26 cellular contexts compared by ENCODE assay signal in genomic region chr3:86845731-86846130, GRCh38.
"Had no signal": no experiment of that assay in that cellular context is flagged by ENCODE, and none has a peak within 500 bp of the region (broad histone marks: within the 10 kb centered on the region; RNA-seq: fewer than 3 reads in every experiment).

No MANE protein-coding gene starts in this region.

- H3K27ac Mint-ChIP-seq: activated CD4-positive, alpha-beta T cell treated with anti-CD3 and anti-CD28 coated beads for 36 hours; activated CD8-positive, alpha-beta memory T cell treated with anti-CD3 and anti-CD28 coated beads, Interleukin-2, amount 10 ng/mL, durations not matched to agents 7 days and 5 days; activated CD8-positive, alpha-beta T cell treated with anti-CD3 and anti-CD28 coated beads, Interleukin-2, amount 10 ng/mL, durations not matched to agents 7 days and 5 days; activated naive CD4-positive, alpha-beta T cell treated with anti-CD3 and anti-CD28 coated beads, Interleukin-2, amount 50 U/mL, for 24 hours; activated naive CD8-positive, alpha-beta T cell treated with anti-CD3 and anti-CD28 coated beads, Interleukin-2, amount 50 U/mL, for 24 hours; activated T-helper 2 cell treated with anti-CD3 and anti-CD28 coated beads, Interferon-gamma antibody, Interleukin-2, Interleukin-4, amounts not matched to agents 10 μg/mL and 5 μg/mL and 100 μg/mL, durations not matched to agents 14 hours and 24 hours and 36 hours; naive thymus-derived CD8-positive, alpha-beta T cell had no signal

- H3K9me3 Mint-ChIP-seq: activated T-helper 2 cell treated with anti-CD3 and anti-CD28 coated beads, Interferon-gamma antibody, Interleukin-2, Interleukin-4, amounts not matched to agents 10 μg/mL and 5 μg/mL and 100 μg/mL, durations not matched to agents 14 hours and 24 hours and 36 hours had no signal

- H3K27me3 ChIP-seq: breast epithelium, esophagus muscularis mucosa, right atrium auricular region, testis, transverse colon had no signal

- H3K9me3 ChIP-seq: esophagus muscularis mucosa, psoas muscle, testis, transverse colon had no signal

- H3K4me1 Mint-ChIP-seq: activated CD4-positive, alpha-beta T cell treated with anti-CD3 and anti-CD28 coated beads for 36 hours; activated CD8-positive, alpha-beta memory T cell treated with anti-CD3 and anti-CD28 coated beads, Interleukin-2, amount 10 ng/mL, durations not matched to agents 7 days and 5 days; activated naive CD4-positive, alpha-beta T cell treated with anti-CD3 and anti-CD28 coated beads, Interleukin-2, amount 50 U/mL, for 24 hours; activated naive CD8-positive, alpha-beta T cell treated with anti-CD3 and anti-CD28 coated beads, Interleukin-2, amount 50 U/mL, for 24 hours; naive thymus-derived CD8-positive, alpha-beta T cell had no signal

- H3K36me3 Mint-ChIP-seq: activated CD8-positive, alpha-beta memory T cell treated with anti-CD3 and anti-CD28 coated beads, Interleukin-2, amount 10 ng/mL, durations not matched to agents 7 days and 5 days; activated naive CD4-positive, alpha-beta T cell treated with anti-CD3 and anti-CD28 coated beads, Interleukin-2, amount 50 U/mL, for 24 hours; naive thymus-derived CD8-positive, alpha-beta T cell had no signal

- H3K27me3 Mint-ChIP-seq: activated CD4-positive, alpha-beta T cell treated with anti-CD3 and anti-CD28 coated beads for 36 hours; activated CD8-positive, alpha-beta memory T cell treated with anti-CD3 and anti-CD28 coated beads, Interleukin-2, amount 10 ng/mL, durations not matched to agents 7 days and 5 days; activated naive CD4-positive, alpha-beta T cell treated with anti-CD3 and anti-CD28 coated beads, Interleukin-2, amount 50 U/mL, for 24 hours; activated naive CD8-positive, alpha-beta T cell treated with anti-CD3 and anti-CD28 coated beads, Interleukin-2, amount 50 U/mL, for 24 hours; naive thymus-derived CD8-positive, alpha-beta T cell had no signal

- H3K27ac ChIP-seq: breast epithelium, esophagus muscularis mucosa, left ventricle myocardium inferior, parathyroid adenoma, psoas muscle, right atrium auricular region, testis, transverse colon had no signal

- H3K4me3 ChIP-seq: breast epithelium, esophagus muscularis mucosa, left ventricle myocardium inferior, lung, psoas muscle, right atrium auricular region, testis, transverse colon had no signal

- H3K4me3 Mint-ChIP-seq: activated CD4-positive, alpha-beta T cell treated with anti-CD3 and anti-CD28 coated beads for 36 hours; activated CD8-positive, alpha-beta memory T cell treated with anti-CD3 and anti-CD28 coated beads, Interleukin-2, amount 10 ng/mL, durations not matched to agents 7 days and 5 days; activated CD8-positive, alpha-beta T cell treated with anti-CD3 and anti-CD28 coated beads, Interleukin-2, amount 10 ng/mL, durations not matched to agents 7 days and 5 days; activated naive CD4-positive, alpha-beta T cell treated with anti-CD3 and anti-CD28 coated beads, Interleukin-2, amount 50 U/mL, for 24 hours; activated naive CD8-positive, alpha-beta T cell treated with anti-CD3 and anti-CD28 coated beads, Interleukin-2, amount 50 U/mL, for 24 hours; naive thymus-derived CD8-positive, alpha-beta T cell had no signal

- H3K9ac ChIP-seq: parathyroid adenoma had no signal

- ATAC-seq: activated CD4-positive, alpha-beta T cell treated with anti-CD3 and anti-CD28 coated beads for 36 hours; activated CD8-positive, alpha-beta memory T cell treated with anti-CD3 and anti-CD28 coated beads, Interleukin-2, amount 10 ng/mL, durations not matched to agents 7 days and 5 days; activated CD8-positive, alpha-beta T cell treated with anti-CD3 and anti-CD28 coated beads, Interleukin-2, amount 10 ng/mL, durations not matched to agents 7 days and 5 days; activated naive CD8-positive, alpha-beta T cell treated with anti-CD3 and anti-CD28 coated beads, Interleukin-2, amount 50 U/mL, for 24 hours; naive thymus-derived CD8-positive, alpha-beta T cell; psoas muscle had no signal

- H3K4me1 ChIP-seq: breast epithelium, esophagus muscularis mucosa, left ventricle myocardium inferior, parathyroid adenoma, psoas muscle, right atrium auricular region, testis, transverse colon had no signal

- H2AFZ ChIP-seq: parathyroid adenoma had no signal

- DNase-seq: activated CD4-positive, alpha-beta T cell treated with anti-CD3 and anti-CD28 coated beads for 36 hours; activated CD4-positive, CD25-positive, alpha-beta regulatory T cell; activated CD8-positive, alpha-beta memory T cell treated with anti-CD3 and anti-CD28 coated beads, Interleukin-2, amount 10 ng/mL, durations not matched to agents 7 days and 5 days; activated CD8-positive, alpha-beta T cell treated with anti-CD3 and anti-CD28 coated beads, Interleukin-2, amount 10 ng/mL, durations not matched to agents 7 days and 5 days; activated naive CD8-positive, alpha-beta T cell treated with anti-CD3 and anti-CD28 coated beads, Interleukin-2, amount 50 U/mL, for 24 hours; activated T-cell treated with anti-CD3 and anti-CD28 coated beads, Interleukin-2, amount 50 U/mL, for 48 hours; amygdala; central memory CD4-positive, alpha-beta T cell; dermis blood vessel endothelial cell; effector CD4-positive, alpha-beta T cell; foreskin melanocyte; left ventricle myocardium inferior; naive thymus-derived CD8-positive, alpha-beta T cell; psoas muscle; stimulated activated CD4-positive, alpha-beta T cell treated with anti-CD3 and anti-CD28 coated beads, Interleukin-15, amount 100 ng/mL, for 24 hours; stimulated activated CD4-positive, alpha-beta T cell treated with anti-CD3 and anti-CD28 coated beads, Interleukin-2, amount 100 ng/mL, for 24 hours; stimulated activated naive CD4-positive, alpha-beta T cell; testis; transverse colon had no signal

- H3K36me3 ChIP-seq: breast epithelium, esophagus muscularis mucosa, left ventricle myocardium inferior, right atrium auricular region, transverse colon had no signal

- H3K79me2 ChIP-seq: parathyroid adenoma had no signal
